ENCODE assay signal across 1 cellular context in genomic region chr11:10295056-10295901, GRCh38.
TF ChIP-seq lines count a peak whose summit lies in the region.

No MANE protein-coding gene starts in this region.

TF ChIP-seq in SK-N-SH, 30 proteins besides CTCF, POLR2A, EP300 and RAD21 (continued from another document):
- TF ChIP-seq, protein P1, sequence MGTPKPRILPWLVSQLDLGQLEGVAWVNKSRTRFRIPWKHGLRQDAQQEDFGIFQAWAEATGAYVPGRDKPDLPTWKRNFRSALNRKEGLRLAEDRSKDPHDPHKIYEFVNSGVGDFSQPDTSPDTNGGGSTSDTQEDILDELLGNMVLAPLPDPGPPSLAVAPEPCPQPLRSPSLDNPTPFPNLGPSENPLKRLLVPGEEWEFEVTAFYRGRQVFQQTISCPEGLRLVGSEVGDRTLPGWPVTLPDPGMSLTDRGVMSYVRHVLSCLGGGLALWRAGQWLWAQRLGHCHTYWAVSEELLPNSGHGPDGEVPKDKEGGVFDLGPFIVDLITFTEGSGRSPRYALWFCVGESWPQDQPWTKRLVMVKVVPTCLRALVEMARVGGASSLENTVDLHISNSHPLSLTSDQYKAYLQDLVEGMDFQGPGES (IDR thresholded peaks at IDR 0.05; ENCODE audit: low read depth, low read length), result no peak
- TF ChIP-seq CHD2 (IDR thresholded peaks at IDR 0.05; ENCODE audit: low read length, partially characterized antibody) (no peak), FOXJ3 (CRISPR knock-in tag; IDR thresholded peaks at IDR 0.05) (no peak), ELF1 (IDR thresholded peaks at IDR 0.05) (no peak)
